28 cellular contexts compared by ENCODE assay signal in the genomic region with DNA sequence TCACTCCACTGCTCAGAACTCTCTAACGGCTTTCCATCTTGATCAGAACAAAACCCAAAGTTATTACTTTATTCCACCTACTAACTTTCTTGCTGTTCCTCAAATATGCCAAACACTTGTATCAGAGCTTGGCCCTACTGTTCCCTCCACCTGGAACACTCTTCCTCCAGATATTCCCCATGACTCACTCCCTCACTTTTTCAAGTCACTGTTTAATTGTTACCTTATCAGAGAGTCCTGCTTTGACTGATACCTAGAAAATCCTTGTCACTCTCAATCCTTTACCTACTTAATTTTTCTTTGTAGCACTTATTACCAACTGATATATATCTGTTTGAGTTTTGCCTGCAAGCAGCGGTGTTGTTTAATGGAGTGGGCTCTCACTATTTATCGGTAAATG.
"Had no signal": no experiment of that assay in that cellular context is flagged by ENCODE, and none has a peak within 500 bp of the region (broad histone marks: within the 10 kb centered on the region; RNA-seq: fewer than 3 reads in every experiment).

No MANE protein-coding gene starts in this region.

- H3K36me3 Mint-ChIP-seq: immature natural killer cell, mesothelial cell of epicardium, naive B cell had no signal

- H3K9me3 Mint-ChIP-seq: immature natural killer cell; mesothelial cell of epicardium; naive B cell; nephron; neural crest cell; stimulated activated effector memory CD8-positive, alpha-beta T cell treated with anti-CD3 and anti-CD28 coated beads, Interleukin-12 subunit alpha, Interleukin-12 subunit beta, amount 100 ng/mL, for 72 hours; stimulated activated naive CD8-positive, alpha-beta T cell treated with anti-CD3 and anti-CD28 coated beads, Interleukin-15, Interleukin-2, amounts not matched to agents 100 ng/mL and 50 ng/mL, for 24 hours had no signal

- H3K4me3 Mint-ChIP-seq: immature natural killer cell; mesothelial cell of epicardium; naive B cell; nephron; neural crest cell; stimulated activated effector memory CD8-positive, alpha-beta T cell treated with anti-CD3 and anti-CD28 coated beads, Interleukin-12 subunit alpha, Interleukin-12 subunit beta, amount 100 ng/mL, for 72 hours; stimulated activated naive CD8-positive, alpha-beta T cell treated with anti-CD3 and anti-CD28 coated beads, Interleukin-15, Interleukin-2, amounts not matched to agents 100 ng/mL and 50 ng/mL, for 24 hours had no signal

- H3K27me3 Mint-ChIP-seq: stimulated activated naive CD8-positive, alpha-beta T cell treated with anti-CD3 and anti-CD28 coated beads, Interleukin-15, Interleukin-2, amounts not matched to agents 100 ng/mL and 50 ng/mL, for 24 hours had no signal

- H3K36me3 ChIP-seq: heart left ventricle, left ventricle myocardium inferior, pancreas, prostate gland, right atrium auricular region, sigmoid colon, spleen, suprapubic skin, thoracic aorta, tibial artery, upper lobe of right lung had no signal

- H3K27ac ChIP-seq: heart left ventricle, left ventricle myocardium inferior, pancreas, prostate gland, right atrium auricular region, sigmoid colon, spleen, suprapubic skin, thoracic aorta, tibial artery, upper lobe of right lung had no signal

- H3K27me3 ChIP-seq: heart left ventricle, pancreas, right atrium auricular region, sigmoid colon, spleen, suprapubic skin, tibial artery, upper lobe of right lung had no signal

- FAIRE-seq: islet of Langerhans, kidney, pancreas, small intestine, urothelium cell line had no signal

- H3K4me3 ChIP-seq: heart left ventricle, left ventricle myocardium inferior, lung, pancreas, prostate gland, right atrium auricular region, sigmoid colon, spleen, suprapubic skin, thoracic aorta, tibial artery, upper lobe of right lung had no signal

- H3K27ac Mint-ChIP-seq: mesothelial cell of epicardium; nephron; stimulated activated effector memory CD8-positive, alpha-beta T cell treated with anti-CD3 and anti-CD28 coated beads, Interleukin-12 subunit alpha, Interleukin-12 subunit beta, amount 100 ng/mL, for 72 hours; stimulated activated naive CD8-positive, alpha-beta T cell treated with anti-CD3 and anti-CD28 coated beads, Interleukin-15, Interleukin-2, amounts not matched to agents 100 ng/mL and 50 ng/mL, for 24 hours had no signal

- DNase-seq: heart left ventricle; hypothalamus; immature natural killer cell; kidney; left ventricle myocardium inferior; mesendoderm; naive B cell; nucleus accumbens; pancreas; sigmoid colon; small intestine; stimulated activated CD4-positive, alpha-beta T cell treated with anti-CD3 and anti-CD28 coated beads, Interleukin-4, amount 100 ng/mL, for 24 hours; stimulated activated naive CD4-positive, alpha-beta T cell; tibial artery; upper lobe of right lung had no signal

- H3K4me1 ChIP-seq: prostate gland had no signal

- ATAC-seq: heart left ventricle; pancreas; stimulated activated effector memory CD8-positive, alpha-beta T cell treated with anti-CD3 and anti-CD28 coated beads, Interleukin-12 subunit alpha, Interleukin-12 subunit beta, amount 100 ng/mL, for 72 hours; upper lobe of right lung had no signal

- H3K9me3 ChIP-seq: heart left ventricle, left ventricle myocardium inferior, pancreas, prostate gland, right atrium auricular region, sigmoid colon, spleen, suprapubic skin, thoracic aorta, tibial artery, upper lobe of right lung had no signal
